35 cellular contexts compared by ENCODE assay signal in genomic region chr16:1177053-1177452, GRCh38. TPM values are rescaled to one million over a fixed set of nuclear protein-coding genes. Genes with fewer than 3 reads are reported as not detected.
"Had no signal": no experiment of that assay in that cellular context is flagged by ENCODE, and none has a peak within 500 bp of the region (broad histone marks: within the 10 kb centered on the region; RNA-seq: fewer than 3 reads in every experiment).

No MANE protein-coding gene starts in this region.

- H3K27ac ChIP-seq: VCaP had no signal

- DNase-seq: activated B cell treated with CpG ODN at 0.5 μM for 24 hours; activated CD4-positive, alpha-beta memory T cell treated with anti-CD3 and anti-CD28 coated beads, Interleukin-2, amount 10 ng/mL, durations not matched to agents 7 days and 5 days; activated CD4-positive, alpha-beta T cell treated with anti-CD3 and anti-CD28 coated beads for 4 hours; activated CD4-positive, CD25-positive, alpha-beta regulatory T cell treated with anti-CD3 and anti-CD28 coated beads, Interleukin-2, amount 50 U/mL, for 72 hours; activated CD8-positive, alpha-beta memory T cell treated with anti-CD3 and anti-CD28 coated beads for 24 hours; activated CD8-positive, alpha-beta memory T cell treated with anti-CD3 and anti-CD28 coated beads, Interleukin-2, amount 10 ng/mL, durations not matched to agents 7 days and 5 days; activated CD8-positive, alpha-beta memory T cell treated with anti-CD3 and anti-CD28 coated beads, Interleukin-2, amount 50 U/mL, for 48 hours; activated effector memory CD4-positive, alpha-beta T cell treated with Interleukin-2 at 50 U/mL for 16 hours; activated naive CD4-positive, alpha-beta T cell treated with anti-CD3 and anti-CD28 coated beads, Interleukin-2, amount 10 ng/mL, durations not matched to agents 7 days and 5 days; activated naive CD8-positive, alpha-beta T cell treated with anti-CD3 and anti-CD28 coated beads, Interleukin-2, amount 50 U/mL, for 24 hours; activated T-cell treated with anti-CD3 and anti-CD28 coated beads, Interleukin-2, amount 50 U/mL, for 48 hours; anterior cingulate cortex; caudate nucleus; NCI-H1092 treated with DMSO at 0.1 percent for 48 hours; NCI-H1417; NCI-H146; NCI-H187; NCI-H2029 treated with DMSO at 0.1 percent for 48 hours; NCI-H226; NCI-H446 treated with DMSO at 0.1 percent for 48 hours; NCI-H524 treated with DMSO at 0.1 percent for 48 hours; NCI-H748 treated with DMSO at 0.1 percent for 48 hours; NK-92 treated with Interleukin-12 subunit alpha and Interleukin-12 subunit beta, amount 100 ng/mL, for 24 hours; Right ventricle myocardium superior; SW 1271; T-helper 1 cell; T-helper 2 cell; T-helper 9 cell had no signal

- H3K4me1 Mint-ChIP-seq: activated B cell treated with CpG ODN at 0.5 μM for 24 hours; activated CD4-positive, alpha-beta memory T cell treated with anti-CD3 and anti-CD28 coated beads, Interleukin-2, amount 10 ng/mL, durations not matched to agents 7 days and 5 days; activated CD8-positive, alpha-beta memory T cell treated with anti-CD3 and anti-CD28 coated beads, Interleukin-2, amount 10 ng/mL, durations not matched to agents 7 days and 5 days; activated naive CD4-positive, alpha-beta T cell treated with anti-CD3 and anti-CD28 coated beads, Interleukin-2, amount 10 ng/mL, durations not matched to agents 7 days and 5 days; activated naive CD8-positive, alpha-beta T cell treated with anti-CD3 and anti-CD28 coated beads, Interleukin-2, amount 50 U/mL, for 24 hours had no signal

- H3K27ac Mint-ChIP-seq: activated B cell treated with CpG ODN at 0.5 μM for 24 hours; activated CD4-positive, alpha-beta memory T cell treated with anti-CD3 and anti-CD28 coated beads, Interleukin-2, amount 10 ng/mL, durations not matched to agents 7 days and 5 days; activated CD8-positive, alpha-beta memory T cell treated with anti-CD3 and anti-CD28 coated beads, Interleukin-2, amount 10 ng/mL, durations not matched to agents 7 days and 5 days; activated naive CD4-positive, alpha-beta T cell treated with anti-CD3 and anti-CD28 coated beads, Interleukin-2, amount 10 ng/mL, durations not matched to agents 7 days and 5 days; activated naive CD8-positive, alpha-beta T cell; activated naive CD8-positive, alpha-beta T cell treated with anti-CD3 and anti-CD28 coated beads, Interleukin-2, amount 50 U/mL, for 24 hours; brain had no signal

- H3K4me3 Mint-ChIP-seq: activated B cell treated with CpG ODN at 0.5 μM for 24 hours; activated CD4-positive, alpha-beta memory T cell treated with anti-CD3 and anti-CD28 coated beads, Interleukin-2, amount 10 ng/mL, durations not matched to agents 7 days and 5 days; activated CD8-positive, alpha-beta memory T cell treated with anti-CD3 and anti-CD28 coated beads, Interleukin-2, amount 10 ng/mL, durations not matched to agents 7 days and 5 days; activated naive CD4-positive, alpha-beta T cell treated with anti-CD3 and anti-CD28 coated beads, Interleukin-2, amount 10 ng/mL, durations not matched to agents 7 days and 5 days; activated naive CD8-positive, alpha-beta T cell; activated naive CD8-positive, alpha-beta T cell treated with anti-CD3 and anti-CD28 coated beads, Interleukin-2, amount 50 U/mL, for 24 hours; brain had no signal

- ATAC-seq: activated CD8-positive, alpha-beta memory T cell treated with anti-CD3 and anti-CD28 coated beads, Interleukin-2, amount 10 ng/mL, durations not matched to agents 7 days and 5 days; activated naive CD8-positive, alpha-beta T cell treated with anti-CD3 and anti-CD28 coated beads, Interleukin-2, amount 50 U/mL, for 24 hours; K562 had no signal

- H3K27me3 Mint-ChIP-seq: activated B cell treated with CpG ODN at 0.5 μM for 24 hours; activated CD4-positive, alpha-beta memory T cell treated with anti-CD3 and anti-CD28 coated beads, Interleukin-2, amount 10 ng/mL, durations not matched to agents 7 days and 5 days; activated CD8-positive, alpha-beta memory T cell treated with anti-CD3 and anti-CD28 coated beads, Interleukin-2, amount 10 ng/mL, durations not matched to agents 7 days and 5 days; activated naive CD4-positive, alpha-beta T cell treated with anti-CD3 and anti-CD28 coated beads, Interleukin-2, amount 10 ng/mL, durations not matched to agents 7 days and 5 days; activated naive CD8-positive, alpha-beta T cell; brain had no signal

- H3K9me3 Mint-ChIP-seq: activated B cell treated with CpG ODN at 0.5 μM for 24 hours; activated CD4-positive, alpha-beta memory T cell treated with anti-CD3 and anti-CD28 coated beads, Interleukin-2, amount 10 ng/mL, durations not matched to agents 7 days and 5 days; activated naive CD4-positive, alpha-beta T cell treated with anti-CD3 and anti-CD28 coated beads, Interleukin-2, amount 10 ng/mL, durations not matched to agents 7 days and 5 days; activated naive CD8-positive, alpha-beta T cell treated with anti-CD3 and anti-CD28 coated beads, Interleukin-2, amount 50 U/mL, for 24 hours; brain had no signal

- H3K4me3 ChIP-seq: K562 had no signal

RNA-seq across cellular contexts. Expression of gene CACNA1H, which starts 24.1 kb away (rescaled TPM):
- total RNA-seq: bronchial epithelial cell, OCI-LY7 had no signal

RNA-seq across cellular contexts. Expression of gene TPSG1, which starts 48.0 kb away (rescaled TPM):
- total RNA-seq: activated B cell treated with CpG ODN at 0.5 μM for 24 hours; activated CD4-positive, alpha-beta memory T cell treated with anti-CD3 and anti-CD28 coated beads, Interleukin-2, amount 10 ng/mL, durations not matched to agents 7 days and 5 days; activated CD8-positive, alpha-beta memory T cell treated with anti-CD3 and anti-CD28 coated beads, Interleukin-2, amount 10 ng/mL, durations not matched to agents 7 days and 5 days; bronchial epithelial cell; K562; M059J; OCI-LY7 had no signal
- polyA plus RNA-seq: K562 had no signal

RNA-seq across cellular contexts. Expression of gene TPSB2, which starts 52.9 kb away (rescaled TPM):
- total RNA-seq: activated B cell treated with CpG ODN at 0.5 μM for 24 hours; activated CD4-positive, alpha-beta memory T cell treated with anti-CD3 and anti-CD28 coated beads, Interleukin-2, amount 10 ng/mL, durations not matched to agents 7 days and 5 days; activated CD8-positive, alpha-beta memory T cell treated with anti-CD3 and anti-CD28 coated beads, Interleukin-2, amount 10 ng/mL, durations not matched to agents 7 days and 5 days; bronchial epithelial cell; M059J; OCI-LY7 had no signal
- polyA plus RNA-seq: K562 had no signal
